ENCODE assay signal across 8 cellular contexts in the genomic region with DNA sequence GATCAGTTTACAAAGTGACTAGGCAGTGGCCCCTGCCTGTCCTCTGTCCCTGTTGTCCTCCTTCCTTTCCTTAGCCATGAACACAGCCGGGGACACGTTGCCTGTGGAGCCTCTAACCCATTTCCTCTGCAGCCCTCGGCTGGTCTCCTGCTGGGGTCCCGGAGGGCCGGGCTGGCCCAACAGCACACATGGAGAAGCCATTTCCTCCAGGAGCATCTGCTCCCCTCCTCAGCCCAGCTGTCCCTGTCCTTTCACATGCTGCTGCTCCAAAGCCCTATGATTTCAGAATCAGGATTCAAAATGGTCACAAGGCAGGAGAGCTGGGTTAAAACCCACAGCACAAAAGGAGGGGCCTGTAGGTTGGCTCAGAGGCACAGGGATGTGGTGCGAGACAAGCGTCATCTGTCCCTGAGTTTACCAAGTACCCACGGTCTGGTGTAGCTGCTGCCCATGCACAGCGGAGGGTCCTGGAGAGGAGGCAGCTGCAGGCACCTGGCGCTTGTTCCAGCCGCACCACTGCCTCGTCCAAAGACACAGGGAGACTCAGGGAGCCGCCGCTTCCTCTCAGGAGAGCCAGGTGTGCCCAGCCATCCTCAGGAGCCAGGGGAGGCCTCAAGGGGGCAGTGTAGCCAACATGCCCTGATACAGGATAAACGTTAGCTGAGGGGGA. TPM values are rescaled to one million over a fixed set of nuclear protein-coding genes. Genes with fewer than 3 reads are reported as not detected.
A peak's percentile ranks its signal among the peaks of the same experiment; 100 is the strongest.
DNase-seq lines count a peak whose midpoint lies in the region; ATAC-seq and TF ChIP-seq lines count a peak whose summit lies in the region.

No MANE protein-coding gene starts in this region.

- no peak overlapping the region for H3K4me3 Mint-ChIP-seq in activated CD8-positive, alpha-beta T cell treated with anti-CD3 and anti-CD28 coated beads for 36 hours
- H3K4me3 Mint-ChIP-seq in nephron progenitor cell, result no peak overlapping the region

- H3K36me3 Mint-ChIP-seq in activated CD8-positive, alpha-beta T cell treated with anti-CD3 and anti-CD28 coated beads for 36 hours (ENCODE audit: low read depth), result no peaks in the 10 kb centered on the region
- no peaks in the 10 kb centered on the region for H3K36me3 Mint-ChIP-seq in nephron progenitor cell (ENCODE audit: low read depth)

- CTCF ChIA-PET in activated CD8-positive, alpha-beta T cell treated with anti-CD3 and anti-CD28 coated beads for 36 hours (lab: Charles Lee), result interaction anchor here (0.6 to 4.1 kb wide), 17 partner anchors 9 to 268 kb away, joined by 3 to 30 read pairs (median 4); no protein-coding TSS in a partner anchor

- intact Hi-C loops in activated CD8-positive, alpha-beta T cell treated with anti-CD3 and anti-CD28 coated beads for 36 hours (cut with micrococcal nuclease), result no loop called here

- H3K4me1 Mint-ChIP-seq in activated CD8-positive, alpha-beta T cell treated with anti-CD3 and anti-CD28 coated beads for 36 hours (ENCODE audit: low read depth), result peaks cover 7% of the 10 kb centered on the region
- H3K4me1 Mint-ChIP-seq in nephron progenitor cell, result peaks cover 34% of the 10 kb centered on the region

- H3K4me3 ChIP-seq in epithelial cell of proximal tubule (ENCODE audit: low read depth, low read length), result no peak overlapping the region

- TF ChIP-seq CTCF in C4-2B (conservative IDR thresholded peaks at IDR 0.05) (peak; percentile 96), epithelial cell of proximal tubule (conservative IDR thresholded peaks at IDR 0.05; ENCODE audit: low read depth, low read length) (peak; percentile 93), nephron progenitor cell (IDR thresholded peaks at IDR 0.05) (peak; percentile 65)
- TF ChIP-seq CTCF in activated CD8-positive, alpha-beta T cell treated with anti-CD3 and anti-CD28 coated beads for 36 hours (IDR thresholded peaks at IDR 0.05), result peak; percentile 72

- H3K27ac ChIP-seq in C4-2B, result no peak overlapping the region

- DNase-seq in NCI-H226 (peak; percentile 6), epithelial cell of proximal tubule (ENCODE audit: low read depth) (no peak), nephron progenitor cell (peak; percentile 73), ureter (ENCODE audit: low spot score) (peak; percentile 48)
- DNase-seq in activated CD8-positive, alpha-beta T cell treated with anti-CD3 and anti-CD28 coated beads for 36 hours, result peak; percentile 73

- no peaks in the 10 kb centered on the region for H3K9me3 Mint-ChIP-seq in activated CD8-positive, alpha-beta T cell treated with anti-CD3 and anti-CD28 coated beads for 36 hours
- no peaks in the 10 kb centered on the region for H3K9me3 Mint-ChIP-seq in nephron progenitor cell

- no peak overlapping the region for H3K27ac Mint-ChIP-seq in activated CD8-positive, alpha-beta T cell treated with anti-CD3 and anti-CD28 coated beads for 36 hours
- peak overlapping the region; percentile 41 for H3K27ac Mint-ChIP-seq in nephron progenitor cell

- H3K27me3 Mint-ChIP-seq in activated CD8-positive, alpha-beta T cell treated with anti-CD3 and anti-CD28 coated beads for 36 hours, result no peaks in the 10 kb centered on the region
- no peaks in the 10 kb centered on the region for H3K27me3 Mint-ChIP-seq in nephron progenitor cell (ENCODE audit: low read depth, poor library complexity)

- POLR2A ChIA-PET in activated CD8-positive, alpha-beta T cell treated with anti-CD3 and anti-CD28 coated beads for 36 hours (lab: Charles Lee), result no interaction called here

- ATAC-seq in GM21786 (IDR thresholded peaks at IDR 0.05; ENCODE audit: unreplicated experiment), result peak; percentile 45
- ATAC-seq in activated CD8-positive, alpha-beta T cell treated with anti-CD3 and anti-CD28 coated beads for 36 hours, result peak; percentile 89
- ATAC-seq in HG02759 (IDR thresholded peaks at IDR 0.05; ENCODE audit: unreplicated experiment), result no peak

RNA-seq across cellular contexts. Expression of a gene that starts 4.1 kb away (rescaled TPM):
- not detected for total RNA-seq in activated CD8-positive, alpha-beta T cell treated with anti-CD3 and anti-CD28 coated beads for 36 hours
- total RNA-seq in epithelial cell of proximal tubule, result not detected in 2 replicates
- total RNA-seq in ureter, result 0.75 TPM

RNA-seq across cellular contexts. Expression of a gene that starts 37.4 kb away (rescaled TPM):
- under 1 TPM; 0.43 to 0.54 TPM for total RNA-seq in activated CD8-positive, alpha-beta T cell treated with anti-CD3 and anti-CD28 coated beads for 36 hours
- total RNA-seq in epithelial cell of proximal tubule (0.14 TPM in 1 of 2 replicates, not detected in the other), ureter (not detected)

RNA-seq across cellular contexts. Expression of a gene that starts 38.7 kb away (rescaled TPM):
- 10 to 100 TPM; 15.4 to 15.5 TPM for total RNA-seq in activated CD8-positive, alpha-beta T cell treated with anti-CD3 and anti-CD28 coated beads for 36 hours
- total RNA-seq in epithelial cell of proximal tubule (7.1 and 8.0 TPM in 2 replicates), ureter (14.8 TPM)

RNA-seq across cellular contexts. Expression of a gene that starts 54.3 kb away (rescaled TPM):
- total RNA-seq in activated CD8-positive, alpha-beta T cell treated with anti-CD3 and anti-CD28 coated beads for 36 hours, result 1 to 10 TPM; 4.6 to 5.2 TPM
- total RNA-seq in epithelial cell of proximal tubule, result 9.3 and 11.3 TPM in 2 replicates
- 2.7 TPM for total RNA-seq in ureter
